ENCODE assay signal across 12 cellular contexts in genomic region chr7:1912472-1913289, GRCh38.
DNase-seq lines count a peak whose midpoint lies in the region; ATAC-seq and TF ChIP-seq lines count a peak whose summit lies in the region.
"Had no signal": no experiment of that assay in that cellular context is flagged by ENCODE, and none has a peak within 500 bp of the region (broad histone marks: within the 10 kb centered on the region; RNA-seq: fewer than 3 reads in every experiment).

No MANE protein-coding gene starts in this region.

- H3K9me2 ChIP-seq in Karpas-422 (replicated peaks; ENCODE audit: insufficient read depth, low read length) = no peaks in the 10 kb centered on the region

- H3K27me3 Mint-ChIP-seq in dendritic cell treated with granulocyte-macrophage colony-stimulating factor and Interleukin-4, amounts not matched to agents 40 ng/mL and 50 ng/mL, for 4 days = no peaks in the 10 kb centered on the region

- H3K27me3 ChIP-seq in Karpas-422 (ENCODE audit: low read length) = no peaks in the 10 kb centered on the region
- H3K27me3 ChIP-seq: heart left ventricle had no signal

- no peak overlapping the region for H3K27ac ChIP-seq in Karpas-422 (ENCODE audit: low read length)
- H3K27ac ChIP-seq: heart left ventricle, KMS-11 had no signal

- no peak for DNase-seq in AG04449 (ENCODE audit: low read depth, low spot score)
- DNase-seq in HS-5 (ENCODE audit: low read depth) = peak; percentile 42
- DNase-seq in myocyte (ENCODE audit: low read depth) = peak; percentile 99
- no peak for DNase-seq in Karpas-422
- no peak for DNase-seq in GF-D8 (lab: John Stamatoyannopoulos, UW)
- DNase-seq: NCI-H510A treated with DMSO at 0.1 percent for 48 hours; stimulated activated CD4-positive, alpha-beta T cell treated with anti-CD3 and anti-CD28 coated beads, Interleukin-4, amount 100 ng/mL, for 4 hours had no signal

- POLR2A ChIA-PET in AG04449 (lab: Yijun Ruan, JAX) = interaction anchor here (0.9 to 1.1 kb wide), 4 partner anchors 10 to 320 kb away, joined by 3 to 5 read pairs (median 4); partner anchors contain the start of gene MAD1L1

- H3K4me3 ChIP-seq in AG04449 (ENCODE audit: low read depth, low read length) = peak overlapping the region; percentile 27
- no peak overlapping the region for H3K4me3 ChIP-seq in Karpas-422 (ENCODE audit: low read length)

- H3K9ac ChIP-seq in Karpas-422 (ENCODE audit: low read length) = no peak overlapping the region
- H3K9ac ChIP-seq: KMS-11 had no signal

- no peaks in the 10 kb centered on the region for H3K9me3 ChIP-seq in Karpas-422 (ENCODE audit: low read length)
- H3K9me3 ChIP-seq: heart left ventricle had no signal

- TF ChIP-seq POLR2A in GM18505 (IDR thresholded peaks at IDR 0.05; ENCODE audit: borderline replicate concordance, extremely low read depth, insufficient read depth, insufficient read length) = no peak

- intact Hi-C loops in dendritic cell treated with granulocyte-macrophage colony-stimulating factor and Interleukin-4, amounts not matched to agents 40 ng/mL and 50 ng/mL, for 4 days (cut with micrococcal nuclease) = loop anchor here (10.0 kb wide), 1 partner anchor 112 kb away; no protein-coding TSS in a partner anchor

- peak overlapping the region; percentile 62 for H3K27ac Mint-ChIP-seq in dendritic cell treated with granulocyte-macrophage colony-stimulating factor and Interleukin-4, amounts not matched to agents 40 ng/mL and 50 ng/mL, for 4 days

- no peak overlapping the region for H3K4me2 ChIP-seq in Karpas-422 (ENCODE audit: low read depth, low read length, poor library complexity, severe bottlenecking)
- H3K4me2 ChIP-seq: KMS-11 had no signal

- no peak overlapping the region for H2AFZ ChIP-seq in Karpas-422 (ENCODE audit: low read length)

- H3K4me3 Mint-ChIP-seq in dendritic cell treated with granulocyte-macrophage colony-stimulating factor and Interleukin-4, amounts not matched to agents 40 ng/mL and 50 ng/mL, for 4 days = no peak overlapping the region

- CTCF ChIA-PET in AG04449 (lab: Yijun Ruan, JAX) = interaction anchor here (0.7 to 3.1 kb wide), 7 partner anchors 10 to 291 kb away, joined by 3 to 22 read pairs (median 3); no protein-coding TSS in a partner anchor

- peaks cover 81% of the 10 kb centered on the region for H3K36me3 Mint-ChIP-seq in dendritic cell treated with granulocyte-macrophage colony-stimulating factor and Interleukin-4, amounts not matched to agents 40 ng/mL and 50 ng/mL, for 4 days (ENCODE audit: low read depth)

- no peak for ATAC-seq in GM18505 (IDR thresholded peaks at IDR 0.05; ENCODE audit: unreplicated experiment)
- no peak for ATAC-seq in HG03439 (IDR thresholded peaks at IDR 0.05; ENCODE audit: unreplicated experiment)

- peak; percentile 48 for TF ChIP-seq CTCF in AG04449 (IDR thresholded peaks at IDR 0.05; ENCODE audit: insufficient read depth, low read length, missing control alignments)

- no peaks in the 10 kb centered on the region for H3K79me2 ChIP-seq in Karpas-422 (ENCODE audit: low read length)

- H4K20me1 ChIP-seq in Karpas-422 (ENCODE audit: insufficient read depth, low read depth, low read length) = no peaks in the 10 kb centered on the region

- no peaks in the 10 kb centered on the region for H3K9me3 Mint-ChIP-seq in dendritic cell treated with granulocyte-macrophage colony-stimulating factor and Interleukin-4, amounts not matched to agents 40 ng/mL and 50 ng/mL, for 4 days

- peaks cover 42% of the 10 kb centered on the region for H3K4me1 Mint-ChIP-seq in dendritic cell treated with granulocyte-macrophage colony-stimulating factor and Interleukin-4, amounts not matched to agents 40 ng/mL and 50 ng/mL, for 4 days (ENCODE audit: low read depth)

- no peaks in the 10 kb centered on the region for H3K4me1 ChIP-seq in Karpas-422 (ENCODE audit: low read length)

- no peaks in the 10 kb centered on the region for H3K36me3 ChIP-seq in Karpas-422 (ENCODE audit: insufficient read depth, low read length)
- H3K36me3 ChIP-seq: heart left ventricle had no signal

Comparison
In these comparisons a context has a peak if more than half of its experiments do, and no peak if none do; other contexts are left out.
1. DNase-seq: peak in HS-5 (single experiment) and myocyte (single experiment); none in AG04449 (single experiment), Karpas-422 (single experiment) and GF-D8 (single experiment).